ENCODE assay signal across 8 cellular contexts in the genomic region with DNA sequence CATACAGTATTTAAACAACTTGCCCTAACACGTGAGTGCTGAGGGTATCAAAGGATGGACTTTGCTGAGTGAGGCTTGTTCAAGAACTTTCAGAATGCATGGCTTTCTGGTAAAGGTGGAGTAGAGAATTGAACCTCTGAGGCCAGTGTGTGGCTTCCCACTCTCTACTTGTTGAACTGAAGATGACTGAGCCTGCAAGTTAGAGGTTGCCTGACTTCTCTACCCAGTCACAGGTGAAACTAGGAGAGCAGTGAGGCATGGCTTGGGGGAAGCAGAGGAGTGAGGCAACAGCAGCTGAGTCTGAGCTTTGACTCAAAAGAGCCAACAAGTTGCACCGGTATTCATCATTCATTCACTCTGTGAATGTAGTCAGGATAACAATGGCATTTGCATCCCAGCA.
DNase-seq lines count a peak whose midpoint lies in the region; ATAC-seq and TF ChIP-seq lines count a peak whose summit lies in the region.

No MANE protein-coding gene starts in this region.

- intact Hi-C loops in adrenal gland (cut with DNase I), result no loop called here

- TF ChIP-seq EP300 in gastroesophageal sphincter (IDR thresholded peaks at IDR 0.05), result no peak

- TF ChIP-seq POLR2A in Peyer's patch (IDR thresholded peaks at IDR 0.05), result no peak
- no peak for TF ChIP-seq POLR2A in adrenal gland (IDR thresholded peaks at IDR 0.05)
- TF ChIP-seq POLR2A in gastroesophageal sphincter (IDR thresholded peaks at IDR 0.05), result no peak

- WGBS in adrenal gland, 4 donors, result 51 to 63% (median 59%) methylated on average over 2 of the region's 2 CpGs
- whole genome bisulfite sequencing in gastroesophageal sphincter (ENCODE audit: low coverage in 1 of 2), 2 donors, result 23 to 67% methylated on average over 2 of the region's 2 CpGs

- no peak for TF ChIP-seq CTCF in GM06990 (IDR thresholded peaks at IDR 0.05; ENCODE audit: insufficient read depth, low read length, poor library complexity, severe bottlenecking)
- no peak for TF ChIP-seq CTCF in Peyer's patch (IDR thresholded peaks at IDR 0.05)
- no peak for TF ChIP-seq CTCF in adrenal gland (IDR thresholded peaks at IDR 0.05)
- TF ChIP-seq CTCF in gastroesophageal sphincter (IDR thresholded peaks at IDR 0.05), result no peak

- H3K27me3 ChIP-seq in GM06990 (replicated peaks; ENCODE audit: control insufficient read depth, insufficient read depth, low read length) (no peaks in the 10 kb centered on the region; the same call in 1 of the 2 replicates), Peyer's patch (no peaks in the 10 kb centered on the region), adrenal gland (no peaks in the 10 kb centered on the region), gastroesophageal sphincter (no peaks in the 10 kb centered on the region)

- ATAC-seq in GM18909 (IDR thresholded peaks at IDR 0.05; ENCODE audit: poor library complexity, unreplicated experiment) (peak; percentile 100), HG02759 (IDR thresholded peaks at IDR 0.05; ENCODE audit: unreplicated experiment) (peak; percentile 100), gastroesophageal sphincter (no peak)

- no peaks in the 10 kb centered on the region for H3K36me3 ChIP-seq in GM06990 (ENCODE audit: control insufficient read depth, insufficient read depth, low read length)
- no peaks in the 10 kb centered on the region for H3K36me3 ChIP-seq in Peyer's patch
- H3K36me3 ChIP-seq in adrenal gland (replicated peaks in 1 of 2), result no peaks in the 10 kb centered on the region
- H3K36me3 ChIP-seq in gastroesophageal sphincter, result no peaks in the 10 kb centered on the region

- H3K27ac ChIP-seq in Peyer's patch (no peak overlapping the region), adrenal gland (no peak overlapping the region), gastroesophageal sphincter (no peak overlapping the region)

- DNase-seq in GM06990 (ENCODE audit: extremely low read depth, insufficient read length) (peak; percentile 71), Peyer's patch (peak in 2 of 3 donors; percentile 57 to 66), HuH-7 (ENCODE audit: low spot score) (no peak), AML-193 (lab: John Stamatoyannopoulos, UW) (no peak), adrenal gland (no peak)

- H3K9me3 ChIP-seq in Peyer's patch (no peaks in the 10 kb centered on the region), adrenal gland (replicated peaks in 1 of 3) (no peaks in the 10 kb centered on the region), gastroesophageal sphincter (peaks cover 0 to 10% (median 0%) of the 10 kb centered on the region in 3 donors)

- no peaks in the 10 kb centered on the region for H3K4me1 ChIP-seq in Peyer's patch
- no peaks in the 10 kb centered on the region for H3K4me1 ChIP-seq in adrenal gland (replicated peaks in 1 of 2)
- H3K4me1 ChIP-seq in gastroesophageal sphincter, result no peaks in the 10 kb centered on the region

- H3K4me3 ChIP-seq in GM06990 (replicated peaks; ENCODE audit: low read depth, low read length) (no peak overlapping the region), Peyer's patch (no peak overlapping the region), adrenal gland (no peak overlapping the region), gastroesophageal sphincter (no peak overlapping the region)

Comparison
In these comparisons a context has a peak if more than half of its experiments do, and no peak if none do; other contexts are left out.
1. DNase-seq: peak in GM06990 (single experiment) and Peyer's patch (2 of 3); none in HuH-7 (single experiment), AML-193 (0 of 2) and adrenal gland (0 of 7).